Comparison of ENCODE assay signal across 13 cellular contexts in genomic region chr1:145182578-145183413, GRCh38. TPM values are rescaled to one million over a fixed set of nuclear protein-coding genes. Genes with fewer than 3 reads are reported as not detected.
DNase-seq lines count a peak whose midpoint lies in the region; ATAC-seq and TF ChIP-seq lines count a peak whose summit lies in the region.
"Not testable (repeated sequence)": the region's sequence is repeated elsewhere in the genome, so short reads cannot be mapped to it uniquely, and the experiment has no call there.
"Had no signal": no experiment of that assay in that cellular context is flagged by ENCODE, and none has a peak within 500 bp of the region (broad histone marks: within the 10 kb centered on the region; RNA-seq: fewer than 3 reads in every experiment).

No MANE protein-coding gene starts in this region.

- H3K27me3 Mint-ChIP-seq in CD8-positive, alpha-beta memory T cell; activated naive CD4-positive, alpha-beta T cell treated with anti-CD3 and anti-CD28 coated beads for 36 hours (ENCODE audit: low read depth); endodermal cell (ENCODE audit: insufficient read depth); stimulated activated naive CD8-positive, alpha-beta T cell treated with anti-CD3 and anti-CD28 coated beads, Interleukin-15, amount 100 ng/mL, for 72 hours: not testable (repeated sequence)

- not testable (repeated sequence) for H3K27me3 ChIP-seq in CD8-positive, alpha-beta memory T cell (ENCODE audit: insufficient read depth, low read length, poor library complexity, severe bottlenecking); endodermal cell (ENCODE audit: control insufficient read depth, insufficient read depth, low read length, poor library complexity, severe bottlenecking); lung (ENCODE audit: control insufficient read depth, insufficient read depth)

- WGBS in endodermal cell (ENCODE audit: insufficient coverage in 1 of 2, insufficient read length in 1 of 2), 2 experiments: 89 to 95% methylated on average over 1 to 2 of the region's 5 CpGs
- 88 to 91% methylated on average over 3 of the region's 5 CpGs for WGBS in lung, 2 donors

- not testable (repeated sequence) for H3K4me3 ChIP-seq in CD8-positive, alpha-beta memory T cell (ENCODE audit: low read length); endodermal cell (ENCODE audit: low read length); lung

- H3K4me3 Mint-ChIP-seq in CD8-positive, alpha-beta memory T cell; activated naive CD4-positive, alpha-beta T cell treated with anti-CD3 and anti-CD28 coated beads for 36 hours; endodermal cell; stimulated activated naive CD8-positive, alpha-beta T cell treated with anti-CD3 and anti-CD28 coated beads, Interleukin-15, amount 100 ng/mL, for 72 hours: not testable (repeated sequence)

- POLR2A ChIA-PET in CD8-positive, alpha-beta memory T cell (lab: Charles Lee): not testable (repeated sequence)

- peak; percentile 74 for ATAC-seq in GM21447 (IDR thresholded peaks at IDR 0.05; ENCODE audit: unreplicated experiment)
- peak; percentile 45 for ATAC-seq in HG03442 (IDR thresholded peaks at IDR 0.05; ENCODE audit: unreplicated experiment)
- peak; percentile 99 for ATAC-seq in SK-N-SH treated with all-trans-retinoic acid at 6 μM for 48 hours
- peak; percentile 83 for ATAC-seq in lung (ENCODE audit: insufficient read depth, low FRiP score)
- ATAC-seq in stimulated activated naive CD8-positive, alpha-beta T cell treated with anti-CD3 and anti-CD28 coated beads, Interleukin-15, amount 100 ng/mL, for 72 hours: peak; percentile 98

- peaks cover 1 to 10% (median 4%) of the 10 kb centered on the region in 3 donors for H3K4me1 Mint-ChIP-seq in CD8-positive, alpha-beta memory T cell
- not testable (repeated sequence) for H3K4me1 Mint-ChIP-seq in activated naive CD4-positive, alpha-beta T cell treated with anti-CD3 and anti-CD28 coated beads for 36 hours (ENCODE audit: low read depth); endodermal cell; stimulated activated naive CD8-positive, alpha-beta T cell treated with anti-CD3 and anti-CD28 coated beads, Interleukin-15, amount 100 ng/mL, for 72 hours

- not testable (repeated sequence) for H3K9me3 ChIP-seq in CD8-positive, alpha-beta memory T cell (ENCODE audit: low read length); endodermal cell (ENCODE audit: control insufficient read depth, low read length); lung (ENCODE audit: control insufficient read depth in 2 of 2, insufficient read depth in 1 of 2, low read length in 1 of 2)

- not testable (repeated sequence) for H3K9me3 Mint-ChIP-seq in CD8-positive, alpha-beta memory T cell; activated naive CD4-positive, alpha-beta T cell treated with anti-CD3 and anti-CD28 coated beads for 36 hours; endodermal cell; stimulated activated naive CD8-positive, alpha-beta T cell treated with anti-CD3 and anti-CD28 coated beads, Interleukin-15, amount 100 ng/mL, for 72 hours

- CTCF ChIA-PET in CD8-positive, alpha-beta memory T cell (lab: Charles Lee); activated naive CD4-positive, alpha-beta T cell treated with anti-CD3 and anti-CD28 coated beads for 36 hours (lab: Charles Lee): not testable (repeated sequence)

- TF ChIP-seq CTCF in endodermal cell (conservative IDR thresholded peaks at IDR 0.05): peak; percentile 23
- TF ChIP-seq CTCF in lung (IDR thresholded peaks at IDR 0.05; ENCODE audit: control extremely low read depth, extremely low read depth): not testable (repeated sequence)

- intact Hi-C loops in activated naive CD4-positive, alpha-beta T cell treated with anti-CD3 and anti-CD28 coated beads for 36 hours (cut with micrococcal nuclease): not testable (repeated sequence)

- not testable (repeated sequence) for H3K4me1 ChIP-seq in CD8-positive, alpha-beta memory T cell (ENCODE audit: insufficient read depth, low read length); endodermal cell (ENCODE audit: control insufficient read depth, insufficient read depth, low read length); lung (ENCODE audit: control insufficient read depth in 2 of 2, insufficient read depth in 2 of 2, low read length in 2 of 2)

- DNase-seq in CD8-positive, alpha-beta memory T cell: peak in 2 of 5 donors; percentile 23 to 37
- not testable (repeated sequence) for DNase-seq in activated naive CD4-positive, alpha-beta T cell treated with anti-CD3 and anti-CD28 coated beads for 36 hours; lung (ENCODE audit: low spot score); stimulated activated naive CD8-positive, alpha-beta T cell treated with anti-CD3 and anti-CD28 coated beads, Interleukin-15, amount 100 ng/mL, for 72 hours
- peak; percentile 28 for DNase-seq in endodermal cell

- peak overlapping the region in 5 of 8 donors; percentile 2 to 72 (median 64) for H3K27ac Mint-ChIP-seq in CD8-positive, alpha-beta memory T cell
- peak overlapping the region; percentile 59 for H3K27ac Mint-ChIP-seq in activated naive CD4-positive, alpha-beta T cell treated with anti-CD3 and anti-CD28 coated beads for 36 hours
- H3K27ac Mint-ChIP-seq in endodermal cell; stimulated activated naive CD8-positive, alpha-beta T cell treated with anti-CD3 and anti-CD28 coated beads, Interleukin-15, amount 100 ng/mL, for 72 hours: not testable (repeated sequence)

- H3K9ac ChIP-seq in endodermal cell (ENCODE audit: extremely low read depth, low read length, poor library complexity, severe bottlenecking): not testable (repeated sequence)

- not testable (repeated sequence) for H3K36me3 Mint-ChIP-seq in CD8-positive, alpha-beta memory T cell; activated naive CD4-positive, alpha-beta T cell treated with anti-CD3 and anti-CD28 coated beads for 36 hours (ENCODE audit: low read depth); endodermal cell (ENCODE audit: low read depth)

- not testable (repeated sequence) for H3K36me3 ChIP-seq in CD8-positive, alpha-beta memory T cell (ENCODE audit: insufficient read depth, low read length); endodermal cell (ENCODE audit: control insufficient read depth, insufficient read depth, low read length); lung (ENCODE audit: control insufficient read depth in 2 of 2, insufficient read depth in 2 of 2, low read length in 2 of 2)

- H3K27ac ChIP-seq in CD8-positive, alpha-beta memory T cell (ENCODE audit: low read depth, low read length); endodermal cell (ENCODE audit: low read depth, low read length); lung (ENCODE audit: low read depth in 1 of 2, low read length in 1 of 2): not testable (repeated sequence)

RNA-seq across cellular contexts. Expression of gene PPIAL4D, which starts 59.2 kb away (rescaled TPM):
- total RNA-seq in CD8-positive, alpha-beta memory T cell: not detected
- not detected for polyA plus RNA-seq in CD8-positive, alpha-beta memory T cell
- total RNA-seq in activated naive CD4-positive, alpha-beta T cell treated with anti-CD3 and anti-CD28 coated beads for 36 hours: not detected
- total RNA-seq in endodermal cell: not detected
- not detected for polyA plus RNA-seq in endodermal cell (2013, experiment 1 of 2)
- not detected for polyA plus RNA-seq in endodermal cell (2013, experiment 2 of 2)
- not detected for total RNA-seq in lung
- not detected for polyA plus RNA-seq in lung
- total RNA-seq: epithelial cell of proximal tubule, frontal cortex, posterior vena cava, Right ventricle myocardium inferior, thoracic aorta had no signal

Comparison
In these comparisons a context has a peak if more than half of its experiments do, and no peak if none do; other contexts are left out.
1. ATAC-seq: peak in every context shown above with its lines; median percentile 99 in SK-N-SH treated with all-trans-retinoic acid at 6 μM for 48 hours; 98 in stimulated activated naive CD8-positive, alpha-beta T cell treated with anti-CD3 and anti-CD28 coated beads, Interleukin-15, amount 100 ng/mL, for 72 hours; 83 in lung; 74 in GM21447; 45 in HG03442.